Comparison of ENCODE assay signal across 1 cellular context in the genomic region with DNA sequence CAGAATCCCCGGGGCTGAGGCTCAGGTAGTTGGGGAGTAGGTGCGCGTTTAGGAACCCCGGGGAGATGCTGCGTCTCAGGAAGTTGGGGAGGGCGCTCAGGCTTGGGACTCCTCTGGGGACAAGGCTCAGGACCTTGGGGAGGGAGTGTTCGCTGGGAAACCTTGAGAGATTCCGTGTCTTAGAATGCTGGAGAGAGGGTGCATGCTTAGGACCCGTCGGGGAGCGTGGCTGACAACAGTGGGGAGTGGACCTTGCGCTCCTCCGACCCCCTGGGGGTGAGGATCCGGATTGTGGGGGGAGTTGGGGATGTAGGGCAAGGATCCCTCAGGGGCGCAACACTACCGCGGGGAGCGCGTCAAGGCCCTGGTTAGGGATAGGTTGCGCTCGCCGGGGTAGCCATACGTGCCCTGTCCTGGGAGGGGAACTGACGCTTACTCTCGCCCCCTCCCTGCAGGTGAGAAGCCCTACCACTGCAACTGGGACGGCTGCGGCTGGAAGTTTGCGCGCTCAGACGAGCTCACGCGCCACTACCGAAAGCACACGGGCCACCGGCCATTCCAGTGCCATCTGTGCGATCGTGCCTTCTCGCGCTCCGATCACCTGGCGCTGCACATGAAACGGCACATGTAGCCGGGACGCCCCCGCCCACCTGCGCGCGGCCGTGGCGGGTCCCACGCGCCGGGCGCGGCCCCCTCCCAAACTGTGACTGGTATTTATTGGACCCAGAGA.
TF ChIP-seq lines count a peak whose summit lies in the region.

No MANE protein-coding gene starts in this region.

TF ChIP-seq in GM12878, 131 proteins besides CTCF, POLR2A, EP300 and RAD21 (continued from another document and continues in another):
- TF ChIP-seq, protein P1, sequence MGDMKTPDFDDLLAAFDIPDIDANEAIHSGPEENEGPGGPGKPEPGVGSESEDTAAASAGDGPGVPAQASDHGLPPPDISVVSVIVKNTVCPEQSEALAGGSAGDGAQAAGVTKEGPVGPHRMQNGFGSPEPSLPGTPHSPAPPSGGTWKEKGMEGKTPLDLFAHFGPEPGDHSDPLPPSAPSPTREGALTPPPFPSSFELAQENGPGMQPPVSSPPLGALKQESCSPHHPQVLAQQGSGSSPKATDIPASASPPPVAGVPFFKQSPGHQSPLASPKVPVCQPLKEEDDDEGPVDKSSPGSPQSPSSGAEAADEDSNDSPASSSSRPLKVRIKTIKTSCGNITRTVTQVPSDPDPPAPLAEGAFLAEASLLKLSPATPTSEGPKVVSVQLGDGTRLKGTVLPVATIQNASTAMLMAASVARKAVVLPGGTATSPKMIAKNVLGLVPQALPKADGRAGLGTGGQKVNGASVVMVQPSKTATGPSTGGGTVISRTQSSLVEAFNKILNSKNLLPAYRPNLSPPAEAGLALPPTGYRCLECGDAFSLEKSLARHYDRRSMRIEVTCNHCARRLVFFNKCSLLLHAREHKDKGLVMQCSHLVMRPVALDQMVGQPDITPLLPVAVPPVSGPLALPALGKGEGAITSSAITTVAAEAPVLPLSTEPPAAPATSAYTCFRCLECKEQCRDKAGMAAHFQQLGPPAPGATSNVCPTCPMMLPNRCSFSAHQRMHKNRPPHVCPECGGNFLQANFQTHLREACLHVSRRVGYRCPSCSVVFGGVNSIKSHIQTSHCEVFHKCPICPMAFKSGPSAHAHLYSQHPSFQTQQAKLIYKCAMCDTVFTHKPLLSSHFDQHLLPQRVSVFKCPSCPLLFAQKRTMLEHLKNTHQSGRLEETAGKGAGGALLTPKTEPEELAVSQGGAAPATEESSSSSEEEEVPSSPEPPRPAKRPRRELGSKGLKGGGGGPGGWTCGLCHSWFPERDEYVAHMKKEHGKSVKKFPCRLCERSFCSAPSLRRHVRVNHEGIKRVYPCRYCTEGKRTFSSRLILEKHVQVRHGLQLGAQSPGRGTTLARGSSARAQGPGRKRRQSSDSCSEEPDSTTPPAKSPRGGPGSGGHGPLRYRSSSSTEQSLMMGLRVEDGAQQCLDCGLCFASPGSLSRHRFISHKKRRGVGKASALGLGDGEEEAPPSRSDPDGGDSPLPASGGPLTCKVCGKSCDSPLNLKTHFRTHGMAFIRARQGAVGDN (IDR thresholded peaks at IDR 0.05): no peak
- TF ChIP-seq, protein P2, sequence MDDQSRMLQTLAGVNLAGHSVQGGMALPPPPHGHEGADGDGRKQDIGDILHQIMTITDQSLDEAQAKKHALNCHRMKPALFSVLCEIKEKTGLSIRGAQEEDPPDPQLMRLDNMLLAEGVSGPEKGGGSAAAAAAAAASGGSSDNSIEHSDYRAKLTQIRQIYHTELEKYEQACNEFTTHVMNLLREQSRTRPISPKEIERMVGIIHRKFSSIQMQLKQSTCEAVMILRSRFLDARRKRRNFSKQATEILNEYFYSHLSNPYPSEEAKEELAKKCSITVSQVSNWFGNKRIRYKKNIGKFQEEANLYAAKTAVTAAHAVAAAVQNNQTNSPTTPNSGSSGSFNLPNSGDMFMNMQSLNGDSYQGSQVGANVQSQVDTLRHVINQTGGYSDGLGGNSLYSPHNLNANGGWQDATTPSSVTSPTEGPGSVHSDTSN (IDR thresholded peaks at IDR 0.05; ENCODE audit: insufficient replicate concordance, low read depth, low read length): no peak
- TF ChIP-seq LARP7 (IDR thresholded peaks at IDR 0.05) (0 out of 2 replicates have a peak, but pooled peaks have one; percentile 32), FOXK2 (IDR thresholded peaks at IDR 0.05) (no peak), KAT2A (conservative IDR thresholded peaks at IDR 0.05; ENCODE audit: control insufficient read depth, low read depth, low read length) (no peak), GATAD2B (conservative IDR thresholded peaks at IDR 0.05; ENCODE audit: low read depth) (0 out of 2 replicates have a peak, but pooled peaks have one; percentile 14), SMAD5 (IDR thresholded peaks at IDR 0.05; ENCODE audit: low read depth) (no peak), SIN3A (IDR thresholded peaks at IDR 0.05; ENCODE audit: low read depth, low read length) (no peak), CBX5 (IDR thresholded peaks at IDR 0.05; ENCODE audit: low read depth) (no peak), HDAC6 (IDR thresholded peaks at IDR 0.05; ENCODE audit: unreplicated experiment) (peak; percentile 38), RBBP5 (conservative IDR thresholded peaks at IDR 0.05) (no peak), CEBPZ (IDR thresholded peaks at IDR 0.05; ENCODE audit: low read depth, low read length) (no peak), TAF1 (IDR thresholded peaks at IDR 0.05; ENCODE audit: borderline replicate concordance, low read depth, low read length) (no peak), CUX1 (IDR thresholded peaks at IDR 0.05; ENCODE audit: insufficient replicate concordance, low read depth, low read length) (no peak), BRCA1 (IDR thresholded peaks at IDR 0.05; ENCODE audit: low read depth, low read length) (no peak), NKRF (conservative IDR thresholded peaks at IDR 0.05) (peak; percentile 40), MEF2A (IDR thresholded peaks at IDR 0.05; ENCODE audit: insufficient read depth, low read depth, low read length) (no peak), RUNX3 (IDR thresholded peaks at IDR 0.05; ENCODE audit: low read length) (no peak), ZNF217 (IDR thresholded peaks at IDR 0.05) (no peak), ZNF274 (IDR thresholded peaks at IDR 0.05; ENCODE audit: insufficient read depth, insufficient read length) (no peak), SIX5 (IDR thresholded peaks at IDR 0.05; ENCODE audit: low read depth, low read length, severe bottlenecking) (no peak), PML (IDR thresholded peaks at IDR 0.05; ENCODE audit: low read length) (no peak), PAX8 (IDR thresholded peaks at IDR 0.05) (no peak), HDAC2 (IDR thresholded peaks at IDR 0.05) (no peak), SP1 (IDR thresholded peaks at IDR 0.05; ENCODE audit: low read depth, low read length) (no peak), MYB (IDR thresholded peaks at IDR 0.05; ENCODE audit: borderline replicate concordance, low read depth, low read length) (no peak), STAT1 (conservative IDR thresholded peaks at IDR 0.05) (no peak), IRF4 (IDR thresholded peaks at IDR 0.05; ENCODE audit: low read depth, low read length) (no peak), JUND (IDR thresholded peaks at IDR 0.05; ENCODE audit: low read depth, low read length) (no peak), NR2C1 (IDR thresholded peaks at IDR 0.05) (no peak)
- TF ChIP-seq, protein P3, sequence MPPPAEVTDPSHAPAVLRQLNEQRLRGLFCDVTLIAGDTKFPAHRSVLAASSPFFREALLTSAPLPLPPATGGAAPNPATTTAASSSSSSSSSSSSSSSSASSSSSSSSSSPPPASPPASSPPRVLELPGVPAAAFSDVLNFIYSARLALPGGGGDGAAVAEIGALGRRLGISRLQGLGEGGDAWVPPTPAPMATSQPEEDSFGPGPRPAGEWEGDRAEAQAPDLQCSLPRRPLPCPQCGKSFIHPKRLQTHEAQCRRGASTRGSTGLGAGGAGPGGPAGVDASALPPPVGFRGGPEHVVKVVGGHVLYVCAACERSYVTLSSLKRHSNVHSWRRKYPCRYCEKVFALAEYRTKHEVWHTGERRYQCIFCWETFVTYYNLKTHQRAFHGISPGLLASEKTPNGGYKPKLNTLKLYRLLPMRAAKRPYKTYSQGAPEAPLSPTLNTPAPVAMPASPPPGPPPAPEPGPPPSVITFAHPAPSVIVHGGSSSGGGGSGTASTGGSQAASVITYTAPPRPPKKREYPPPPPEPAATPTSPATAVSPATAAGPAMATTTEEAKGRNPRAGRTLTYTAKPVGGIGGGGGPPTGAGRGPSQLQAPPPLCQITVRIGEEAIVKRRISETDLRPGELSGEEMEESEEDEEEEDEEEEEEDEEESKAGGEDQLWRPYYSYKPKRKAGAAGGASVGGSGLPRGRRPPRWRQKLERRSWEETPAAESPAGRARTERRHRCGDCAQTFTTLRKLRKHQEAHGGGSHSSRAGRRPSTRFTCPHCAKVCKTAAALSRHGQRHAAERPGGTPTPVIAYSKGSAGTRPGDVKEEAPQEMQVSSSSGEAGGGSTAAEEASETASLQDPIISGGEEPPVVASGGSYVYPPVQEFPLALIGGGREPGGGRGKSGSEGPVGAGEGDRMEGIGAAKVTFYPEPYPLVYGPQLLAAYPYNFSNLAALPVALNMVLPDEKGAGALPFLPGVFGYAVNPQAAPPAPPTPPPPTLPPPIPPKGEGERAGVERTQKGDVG (CRISPR knock-in tag; IDR thresholded peaks at IDR 0.05): no peak
- TF ChIP-seq, protein P4, sequence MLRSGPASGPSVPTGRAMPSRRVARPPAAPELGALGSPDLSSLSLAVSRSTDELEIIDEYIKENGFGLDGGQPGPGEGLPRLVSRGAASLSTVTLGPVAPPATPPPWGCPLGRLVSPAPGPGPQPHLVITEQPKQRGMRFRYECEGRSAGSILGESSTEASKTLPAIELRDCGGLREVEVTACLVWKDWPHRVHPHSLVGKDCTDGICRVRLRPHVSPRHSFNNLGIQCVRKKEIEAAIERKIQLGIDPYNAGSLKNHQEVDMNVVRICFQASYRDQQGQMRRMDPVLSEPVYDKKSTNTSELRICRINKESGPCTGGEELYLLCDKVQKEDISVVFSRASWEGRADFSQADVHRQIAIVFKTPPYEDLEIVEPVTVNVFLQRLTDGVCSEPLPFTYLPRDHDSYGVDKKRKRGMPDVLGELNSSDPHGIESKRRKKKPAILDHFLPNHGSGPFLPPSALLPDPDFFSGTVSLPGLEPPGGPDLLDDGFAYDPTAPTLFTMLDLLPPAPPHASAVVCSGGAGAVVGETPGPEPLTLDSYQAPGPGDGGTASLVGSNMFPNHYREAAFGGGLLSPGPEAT (IDR thresholded peaks at IDR 0.05; ENCODE audit: low read depth): no peak
- TF ChIP-seq, protein P5, sequence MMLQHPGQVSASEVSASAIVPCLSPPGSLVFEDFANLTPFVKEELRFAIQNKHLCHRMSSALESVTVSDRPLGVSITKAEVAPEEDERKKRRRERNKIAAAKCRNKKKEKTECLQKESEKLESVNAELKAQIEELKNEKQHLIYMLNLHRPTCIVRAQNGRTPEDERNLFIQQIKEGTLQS (IDR thresholded peaks at IDR 0.05; ENCODE audit: borderline replicate concordance, extremely low read depth, low read depth, low read length): no peak
